Comparison of ENCODE assay signal across 18 cellular contexts in the genomic region with DNA sequence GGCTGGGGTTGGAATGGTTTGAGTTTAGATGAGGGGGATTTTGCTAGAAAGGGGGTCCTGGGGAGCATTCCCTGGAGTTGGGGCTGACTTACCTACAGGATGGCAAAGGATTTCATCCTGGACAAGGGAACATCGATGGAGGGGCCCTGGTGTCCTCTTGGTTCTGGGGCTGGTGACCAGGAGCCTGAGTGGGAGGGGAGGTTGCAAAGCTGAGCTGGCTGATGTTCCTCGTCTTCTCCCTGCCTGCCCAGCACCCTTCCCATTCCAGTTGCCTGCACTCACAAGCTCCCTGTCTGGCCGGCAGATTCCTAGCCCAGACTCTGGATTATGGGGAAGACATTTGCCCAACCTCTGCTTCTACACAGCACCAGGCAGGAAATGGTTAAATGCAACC. TPM values are rescaled to one million over a fixed set of nuclear protein-coding genes. Genes with fewer than 3 reads are reported as not detected.
DNase-seq lines count a peak whose midpoint lies in the region; ATAC-seq and TF ChIP-seq lines count a peak whose summit lies in the region.
"Had no signal": no experiment of that assay in that cellular context is flagged by ENCODE, and none has a peak within 500 bp of the region (broad histone marks: within the 10 kb centered on the region; RNA-seq: fewer than 3 reads in every experiment).

No MANE protein-coding gene starts in this region.

- TF ChIP-seq CTCF in Peyer's patch (IDR thresholded peaks at IDR 0.05) (no peak), chondrocyte (IDR thresholded peaks at IDR 0.05) (no peak)

- peaks cover 0 to 4% (median 0%) of the 10 kb centered on the region in 4 donors for H3K4me1 ChIP-seq in Peyer's patch
- H3K4me1 ChIP-seq: right atrium auricular region, SJCRH30 had no signal

- H3K36me3 Mint-ChIP-seq in activated CD8-positive, alpha-beta memory T cell treated with anti-CD3 and anti-CD28 coated beads, Interleukin-2, amount 10 ng/mL, durations not matched to agents 7 days and 5 days: peaks cover 52% of the 10 kb centered on the region
- peaks cover 8% of the 10 kb centered on the region for H3K36me3 Mint-ChIP-seq in chondrocyte (ENCODE audit: low read depth)
- H3K36me3 Mint-ChIP-seq in stimulated activated effector memory CD8-positive, alpha-beta T cell treated with anti-CD3 and anti-CD28 coated beads, Interleukin-12 subunit alpha, Interleukin-12 subunit beta, amount 100 ng/mL, for 72 hours: peaks cover 54% of the 10 kb centered on the region

- no peaks in the 10 kb centered on the region for H3K27me3 Mint-ChIP-seq in activated CD8-positive, alpha-beta memory T cell treated with anti-CD3 and anti-CD28 coated beads, Interleukin-2, amount 10 ng/mL, durations not matched to agents 7 days and 5 days
- H3K27me3 Mint-ChIP-seq in chondrocyte (ENCODE audit: low read depth): peaks cover 3% of the 10 kb centered on the region

- peaks cover 8% of the 10 kb centered on the region for H3K9me3 Mint-ChIP-seq in activated CD8-positive, alpha-beta memory T cell treated with anti-CD3 and anti-CD28 coated beads, Interleukin-2, amount 10 ng/mL, durations not matched to agents 7 days and 5 days (ENCODE audit: low read depth)
- H3K9me3 Mint-ChIP-seq in chondrocyte (ENCODE audit: low read depth): peaks cover 17% of the 10 kb centered on the region
- peaks cover 10% of the 10 kb centered on the region for H3K9me3 Mint-ChIP-seq in stimulated activated effector memory CD8-positive, alpha-beta T cell treated with anti-CD3 and anti-CD28 coated beads, Interleukin-12 subunit alpha, Interleukin-12 subunit beta, amount 100 ng/mL, for 72 hours

- H3K4me3 ChIP-seq in Peyer's patch: peak overlapping the region in 2 of 4 donors; percentile 4 to 14
- H3K4me3 ChIP-seq: K562, right atrium auricular region, SJCRH30 had no signal

- ATAC-seq in activated CD8-positive, alpha-beta memory T cell treated with anti-CD3 and anti-CD28 coated beads, Interleukin-2, amount 10 ng/mL, durations not matched to agents 7 days and 5 days: no peak
- ATAC-seq in stimulated activated effector memory CD8-positive, alpha-beta T cell treated with anti-CD3 and anti-CD28 coated beads, Interleukin-12 subunit alpha, Interleukin-12 subunit beta, amount 100 ng/mL, for 72 hours: no peak
- no peak for ATAC-seq in HG03095 (IDR thresholded peaks at IDR 0.05; ENCODE audit: unreplicated experiment)
- ATAC-seq: K562, left ventricle myocardium superior had no signal

- no peak for DNase-seq in activated CD8-positive, alpha-beta memory T cell treated with anti-CD3 and anti-CD28 coated beads, Interleukin-2, amount 10 ng/mL, durations not matched to agents 7 days and 5 days
- no peak for DNase-seq in activated CD8-positive, alpha-beta memory T cell treated with anti-CD3 and anti-CD28 coated beads for 24 hours
- DNase-seq in Peyer's patch: no peak
- peak; percentile 57 for DNase-seq in chondrocyte (ENCODE audit: low spot score)
- no peak for DNase-seq in stimulated activated effector memory CD8-positive, alpha-beta T cell treated with anti-CD3 and anti-CD28 coated beads, Interleukin-12 subunit alpha, Interleukin-12 subunit beta, amount 100 ng/mL, for 72 hours (ENCODE audit: low spot score in 2 of 2)
- no peak for DNase-seq in amniotic stem cell (lab: John Stamatoyannopoulos, UW)
- DNase-seq in NCI-H1092 treated with DMSO at 0.1 percent for 48 hours (lab: John Stamatoyannopoulos, UW): no peak
- DNase-seq: GF-D8; HCEC 1CT; left ventricle myocardium superior; NCI-H1436; NCI-H345; nephron progenitor cell; SJCRH30; stimulated activated CD4-positive, alpha-beta T cell treated with anti-CD3 and anti-CD28 coated beads, Interleukin-2, amount 100 ng/mL, for 48 hours had no signal

- no peaks in the 10 kb centered on the region for H3K27me3 ChIP-seq in Peyer's patch
- H3K27me3 ChIP-seq: right atrium auricular region, SJCRH30 had no signal

- H3K27ac ChIP-seq in Peyer's patch: peak overlapping the region; percentile 49 to 77 (median 56)
- H3K27ac ChIP-seq: right atrium auricular region, SJCRH30 had no signal

- CTCF ChIA-PET in activated CD8-positive, alpha-beta memory T cell treated with anti-CD3 and anti-CD28 coated beads, Interleukin-2, amount 10 ng/mL, durations not matched to agents 7 days and 5 days (lab: Charles Lee): interaction anchor here (1.0 to 8.9 kb wide), 4 partner anchors 25 to 33 kb away, joined by 3 to 102 read pairs (median 11); no protein-coding TSS in a partner anchor

- no peak for TF ChIP-seq POLR2A in Peyer's patch (IDR thresholded peaks at IDR 0.05)

- no peaks in the 10 kb centered on the region for H3K9me3 ChIP-seq in Peyer's patch
- H3K9me3 ChIP-seq: SJCRH30 had no signal

- H3K4me3 Mint-ChIP-seq in activated CD8-positive, alpha-beta memory T cell treated with anti-CD3 and anti-CD28 coated beads, Interleukin-2, amount 10 ng/mL, durations not matched to agents 7 days and 5 days: peak overlapping the region; percentile 65
- H3K4me3 Mint-ChIP-seq in chondrocyte (ENCODE audit: unreplicated experiment): no peak overlapping the region
- peak overlapping the region; percentile 80 for H3K4me3 Mint-ChIP-seq in stimulated activated effector memory CD8-positive, alpha-beta T cell treated with anti-CD3 and anti-CD28 coated beads, Interleukin-12 subunit alpha, Interleukin-12 subunit beta, amount 100 ng/mL, for 72 hours
- H3K4me3 Mint-ChIP-seq: nephron progenitor cell had no signal

- H3K36me3 ChIP-seq in Peyer's patch: no peaks in the 10 kb centered on the region
- H3K36me3 ChIP-seq: right atrium auricular region, SJCRH30 had no signal

- H3K4me1 Mint-ChIP-seq in activated CD8-positive, alpha-beta memory T cell treated with anti-CD3 and anti-CD28 coated beads, Interleukin-2, amount 10 ng/mL, durations not matched to agents 7 days and 5 days: peaks cover 79% of the 10 kb centered on the region
- no peaks in the 10 kb centered on the region for H3K4me1 Mint-ChIP-seq in chondrocyte (ENCODE audit: low read depth)
- H3K4me1 Mint-ChIP-seq in stimulated activated effector memory CD8-positive, alpha-beta T cell treated with anti-CD3 and anti-CD28 coated beads, Interleukin-12 subunit alpha, Interleukin-12 subunit beta, amount 100 ng/mL, for 72 hours: peaks cover 78% of the 10 kb centered on the region

- H3K27ac Mint-ChIP-seq in activated CD8-positive, alpha-beta memory T cell treated with anti-CD3 and anti-CD28 coated beads, Interleukin-2, amount 10 ng/mL, durations not matched to agents 7 days and 5 days: peak overlapping the region; percentile 96
- H3K27ac Mint-ChIP-seq in chondrocyte (ENCODE audit: unreplicated experiment): no peak overlapping the region
- peak overlapping the region; percentile 100 for H3K27ac Mint-ChIP-seq in stimulated activated effector memory CD8-positive, alpha-beta T cell treated with anti-CD3 and anti-CD28 coated beads, Interleukin-12 subunit alpha, Interleukin-12 subunit beta, amount 100 ng/mL, for 72 hours
- H3K27ac Mint-ChIP-seq: nephron progenitor cell had no signal

RNA-seq across cellular contexts. Expression of a gene that starts 37.2 kb away (rescaled TPM):
- 10 to 100 TPM; 54.4 to 70.9 TPM for total RNA-seq in activated CD8-positive, alpha-beta memory T cell treated with anti-CD3 and anti-CD28 coated beads, Interleukin-2, amount 10 ng/mL, durations not matched to agents 7 days and 5 days
- 10 to 100 TPM; 14.9 to 41.8 (median 31.5) TPM for total RNA-seq in Peyer's patch
- 25.8 to 29.1 TPM (median 28.3 TPM) in 3 replicates for total RNA-seq in chondrocyte

RNA-seq across cellular contexts. Expression of a gene that starts 40.1 kb away (rescaled TPM):
- total RNA-seq in activated CD8-positive, alpha-beta memory T cell treated with anti-CD3 and anti-CD28 coated beads, Interleukin-2, amount 10 ng/mL, durations not matched to agents 7 days and 5 days: 10 to 100 TPM; 30.4 to 31.2 TPM
- 1 to 10 TPM in 1 of 4 donors, not detected in 3; 1.2 TPM for total RNA-seq in Peyer's patch
- total RNA-seq in chondrocyte: 2.1 to 2.6 TPM (median 2.2 TPM) in 3 replicates
- total RNA-seq: right atrium auricular region had no signal
